In genomic region chr2:126827371-126827770, GRCh38 we compare ENCODE assay signal across 19 cellular contexts.
DNase-seq lines count a peak whose midpoint lies in the region; ATAC-seq, FAIRE-seq and TF ChIP-seq lines count a peak whose summit lies in the region.
"Had no signal": no experiment of that assay in that cellular context is flagged by ENCODE, and none has a peak within 500 bp of the region (broad histone marks: within the 10 kb centered on the region; RNA-seq: fewer than 3 reads in every experiment).

No MANE protein-coding gene starts in this region.

- H3K79me1 ChIP-seq in H1 (ENCODE audit: low read depth, low read length) (no peaks in the 10 kb centered on the region), mesendoderm (ENCODE audit: low read length) (no peaks in the 10 kb centered on the region)

- TF ChIP-seq POLR2A in H1 (IDR thresholded peaks at IDR 0.05; ENCODE audit: control extremely low read depth in 1 of 2, low read depth in 2 of 2, low read length in 2 of 2) = no peak

- no peaks in the 10 kb centered on the region; the same call in 1 of the 2 replicates for H3K23me2 ChIP-seq in H1 (ENCODE audit: low read depth, low read length)

- CTCF ChIA-PET in H1 (lab: Charles Lee; ENCODE audit: partially characterized antibody) = interaction anchor here (1.1 to 2.8 kb wide), 3 partner anchors 11 to 49 kb away, joined by 3 to 12 read pairs (median 7); no protein-coding TSS in a partner anchor

- no peak overlapping the region for H3K23ac ChIP-seq in H1 (ENCODE audit: insufficient read length)
- no peak overlapping the region for H3K23ac ChIP-seq in mesendoderm (ENCODE audit: low read length)

- H4K8ac ChIP-seq in H1 (ENCODE audit: extremely low read depth, insufficient read depth, low read length) = no peak overlapping the region
- no peak overlapping the region for H4K8ac ChIP-seq in mesendoderm (ENCODE audit: low read depth, low read length)

- H3K79me2 ChIP-seq in H1 (ENCODE audit: control insufficient read depth in 1 of 2, insufficient read depth in 2 of 2, low read length in 2 of 2) = no peaks in the 10 kb centered on the region
- no peaks in the 10 kb centered on the region for H3K79me2 ChIP-seq in mesendoderm (ENCODE audit: control insufficient read depth, insufficient read depth, low read length)

- no peak for TF ChIP-seq CTCF in H1 (IDR thresholded peaks at IDR 0.05; ENCODE audit: control extremely low read depth in 1 of 3, insufficient read depth in 1 of 3, low read depth in 1 of 3, low read length in 3 of 3)
- no peak for TF ChIP-seq CTCF in left lung (IDR thresholded peaks at IDR 0.05)

- FAIRE-seq in H1 (lab: Jason Lieb, UNC) = no peak
- peak; percentile 5 for FAIRE-seq in urothelium cell line (lab: Jason Lieb, UNC)
- FAIRE-seq: G401.6, HTR-8/SVneo had no signal

- H3K36me3 ChIP-seq in H7 (replicated peaks; ENCODE audit: control insufficient read depth, insufficient read depth, low read length) (no peaks in the 10 kb centered on the region), H1 (ENCODE audit: control insufficient read depth in 2 of 4, insufficient read depth in 4 of 4, low read length in 3 of 4) (no peaks in the 10 kb centered on the region), mesendoderm (ENCODE audit: control insufficient read depth, insufficient read depth, low read length) (no peaks in the 10 kb centered on the region), left lung (no peaks in the 10 kb centered on the region)
- H3K36me3 ChIP-seq: BLaER1 treated with 17β-estradiol and CSF1 and Interleukin-3, amounts not matched to agents 10 nM and 100 nM; SJSA1 had no signal

- H3K9me3 ChIP-seq in H1 (ENCODE audit: insufficient read depth in 2 of 2, low read depth in 1 of 2, low read length in 1 of 2) (no peaks in the 10 kb centered on the region), left lung (no peaks in the 10 kb centered on the region)
- H3K9me3 ChIP-seq: SJSA1 had no signal

- H3K27me3 ChIP-seq in H7 (ENCODE audit: control insufficient read depth, insufficient read depth, low read length) (peaks cover 2% of the 10 kb centered on the region; the same call in 1 of the 2 replicates), H1 (replicated peaks in 1 of 4; ENCODE audit: control insufficient read depth in 3 of 4, extremely low read depth in 1 of 4, insufficient read depth in 3 of 4, low read length in 3 of 4) (peaks cover 0 to 2% (median 0%) of the 10 kb centered on the region in 4 experiments; a peak in 1 of 7 replicates), mesendoderm (ENCODE audit: insufficient read depth, low read length, poor library complexity) (no peaks in the 10 kb centered on the region), left lung (no peaks in the 10 kb centered on the region)
- H3K27me3 ChIP-seq: BLaER1 treated with 17β-estradiol and CSF1 and Interleukin-3, amounts not matched to agents 10 nM and 100 nM; SJSA1 had no signal

- no peak overlapping the region for H4K91ac ChIP-seq in H1 (replicated peaks; ENCODE audit: insufficient read length, low read length)

- H3K9ac ChIP-seq in H1 (replicated peaks in 1 of 4; ENCODE audit: extremely low read depth in 1 of 4, low read depth in 3 of 4, low read length in 3 of 4) (no peak overlapping the region), mesendoderm (ENCODE audit: low read length) (no peak overlapping the region)
- H3K9ac ChIP-seq: BLaER1 treated with 17β-estradiol and CSF1 and Interleukin-3, amounts not matched to agents 10 nM and 100 nM had no signal

- H3K4me2 ChIP-seq in H1 (ENCODE audit: insufficient read depth in 1 of 2, low read depth in 2 of 2, low read length in 2 of 2) = no peak overlapping the region
- H3K4me2 ChIP-seq in mesendoderm (ENCODE audit: low read length) = no peak overlapping the region
- H3K4me2 ChIP-seq: BLaER1 treated with 17β-estradiol and CSF1 and Interleukin-3, amounts not matched to agents 10 nM and 100 nM had no signal

- H4K5ac ChIP-seq in H1 (ENCODE audit: insufficient read length, low read depth, low read length) (no peak overlapping the region), mesendoderm (ENCODE audit: low read length) (no peak overlapping the region)

- POLR2A ChIA-PET in H1 (lab: Charles Lee; ENCODE audit: partially characterized antibody) = no interaction called here

- no peak overlapping the region for H2BK5ac ChIP-seq in H1 (ENCODE audit: low read depth, low read length)
- no peak overlapping the region for H2BK5ac ChIP-seq in mesendoderm (ENCODE audit: low read length)

- no peak overlapping the region for H2AFZ ChIP-seq in H1 (ENCODE audit: low read length)

- intact Hi-C loops in left lung (cut with DNase I) = no loop called here

- H3K4me1 ChIP-seq in H1 (replicated peaks in 1 of 4; ENCODE audit: control insufficient read depth in 3 of 4, insufficient read depth in 4 of 4, low read length in 3 of 4) = peaks cover 0 to 7% (median 2%) of the 10 kb centered on the region in 4 experiments; a peak in 3 of 7 replicates
- no peaks in the 10 kb centered on the region for H3K4me1 ChIP-seq in mesendoderm (ENCODE audit: control insufficient read depth, low read depth, low read length)
- H3K4me1 ChIP-seq in left lung = peaks cover 0 to 7% of the 10 kb centered on the region in 2 donors
- H3K4me1 ChIP-seq: SJSA1 had no signal

- H2AK5ac ChIP-seq in H1 (ENCODE audit: low read depth, low read length) (no peak overlapping the region), mesendoderm (ENCODE audit: low read length) (no peak overlapping the region)

- 65% methylated on average over 8 of the region's 8 CpGs; no CpG with 5 or more reads in 1 of the 2 experiments for WGBS in H1 (ENCODE audit: extremely low coverage in 1 of 2, insufficient coverage in 1 of 2, insufficient read length in 1 of 2, insufficient replicate concordance in 2 of 2, low coverage in 1 of 2, low lambda C conversion rate in 2 of 2, missing lambda C conversion rate in 1 of 2), 2 experiments
- no CpG with 5 or more reads among the region's 8 CpGs for WGBS in mesendoderm (ENCODE audit: extremely low coverage, insufficient coverage, low lambda C conversion rate)

- no peak overlapping the region for H2BK15ac ChIP-seq in H1 (ENCODE audit: low read length)
- H2BK15ac ChIP-seq in mesendoderm (replicated peaks; ENCODE audit: low read depth) = no peak overlapping the region

- TF ChIP-seq RAD21 in H1 (IDR thresholded peaks at IDR 0.05 in 1 of 2, conservative IDR thresholded peaks at IDR 0.05 in 1 of 2; ENCODE audit: low read depth in 2 of 2, low read length in 2 of 2) = no peak

- H2BK12ac ChIP-seq in H1 (ENCODE audit: low read depth, low read length) = no peak overlapping the region

- H3K18ac ChIP-seq in H1 (ENCODE audit: extremely low read depth, low read length) (peak overlapping the region; percentile 66; the same call in 1 of the 2 replicates), mesendoderm (ENCODE audit: low read length) (no peak overlapping the region)

- no peak for TF ChIP-seq EP300 in H1 (IDR thresholded peaks at IDR 0.05; ENCODE audit: borderline replicate concordance in 1 of 2, low read depth in 2 of 2, low read length in 2 of 2)

- H3K14ac ChIP-seq in H1 (ENCODE audit: insufficient read length) = no peak overlapping the region

- no peak overlapping the region for H3K4ac ChIP-seq in H1 (replicated peaks; ENCODE audit: insufficient read length, low read depth, low read length)
- no peak overlapping the region for H3K4ac ChIP-seq in mesendoderm (ENCODE audit: low read depth, low read length)

- H2BK120ac ChIP-seq in H1 (replicated peaks; ENCODE audit: low read depth, low read length) = no peak overlapping the region
- no peak overlapping the region for H2BK120ac ChIP-seq in mesendoderm (ENCODE audit: low read depth, low read length)

- no peaks in the 10 kb centered on the region for H4K20me1 ChIP-seq in H1 (replicated peaks in 1 of 2; ENCODE audit: control insufficient read depth in 1 of 2, insufficient read depth in 2 of 2, low read length in 2 of 2)
- H4K20me1 ChIP-seq: BLaER1 treated with 17β-estradiol and CSF1 and Interleukin-3, amounts not matched to agents 10 nM and 100 nM had no signal

- no peak overlapping the region for H3K27ac ChIP-seq in H1 (ENCODE audit: low read depth, low read length)
- H3K27ac ChIP-seq in mesendoderm (ENCODE audit: low read depth, low read length) = no peak overlapping the region
- H3K27ac ChIP-seq in left lung = no peak overlapping the region
- H3K27ac ChIP-seq: BLaER1 treated with 17β-estradiol and CSF1 and Interleukin-3, amounts not matched to agents 10 nM and 100 nM; SJSA1 had no signal

- H3K56ac ChIP-seq in H1 (replicated peaks; ENCODE audit: insufficient read length, low read depth, low read length) (no peak overlapping the region), mesendoderm (ENCODE audit: low read length) (peak overlapping the region; percentile 22)

- H2BK20ac ChIP-seq in H1 (ENCODE audit: low read length) = no peak overlapping the region

- ATAC-seq in left lung (no peak), HG03521 (IDR thresholded peaks at IDR 0.05; ENCODE audit: unreplicated experiment) (no peak)
- ATAC-seq: CD8-positive, alpha-beta T cell; HCT116; Right ventricle myocardium inferior had no signal

- no peak overlapping the region for H3K4me3 ChIP-seq in H7 (ENCODE audit: insufficient read depth, low read depth, low read length)
- no peak overlapping the region for H3K4me3 ChIP-seq in H1 (ENCODE audit: extremely low read depth in 1 of 4, insufficient read depth in 2 of 4, low read depth in 3 of 4, low read length in 4 of 4)
- H3K4me3 ChIP-seq in mesendoderm (ENCODE audit: low read length) = no peak overlapping the region
- H3K4me3 ChIP-seq in left lung = no peak overlapping the region
- H3K4me3 ChIP-seq: BLaER1 treated with 17β-estradiol and CSF1 and Interleukin-3, amounts not matched to agents 10 nM and 100 nM; SJSA1 had no signal

- DNase-seq in H7 (peak; percentile 63), H1 (ENCODE audit: low read depth in 1 of 2, low spot score in 2 of 2) (no peak), mesendoderm (peak; percentile 14), urothelium cell line (ENCODE audit: low spot score) (no peak), NCI-H2029 treated with DMSO at 0.1 percent for 48 hours (lab: John Stamatoyannopoulos, UW) (no peak), left lung (no peak)
- DNase-seq: CD8-positive, alpha-beta T cell; DND-41; KG1; NCI-H1092; NCI-H1436 treated with DMSO at 0.1 percent for 48 hours; NCI-H1930 had no signal

TF ChIP-seq in H1, 55 proteins besides CTCF, POLR2A, EP300 and RAD21:
- TF ChIP-seq KDM1A (IDR thresholded peaks at IDR 0.05; ENCODE audit: borderline replicate concordance, low read length) (no peak), KDM5A (IDR thresholded peaks at IDR 0.05; ENCODE audit: low read length) (no peak), TBP (IDR thresholded peaks at IDR 0.05; ENCODE audit: low read depth, low read length) (peak; percentile 85)

Comparison
In these comparisons a context has a peak if more than half of its experiments do, and no peak if none do; other contexts are left out.
1. DNase-seq: peak in H7 (single experiment) and mesendoderm (single experiment); none in H1 (0 of 2), urothelium cell line (single experiment), NCI-H2029 treated with DMSO at 0.1 percent for 48 hours (single experiment) and left lung (0 of 2).